16 cellular contexts compared by ENCODE assay signal in genomic region chr4:5361968-5362367, GRCh38.
DNase-seq lines count a peak whose midpoint lies in the region; ATAC-seq, FAIRE-seq and TF ChIP-seq lines count a peak whose summit lies in the region.
"Had no signal": no experiment of that assay in that cellular context is flagged by ENCODE, and none has a peak within 500 bp of the region (broad histone marks: within the 10 kb centered on the region; RNA-seq: fewer than 3 reads in every experiment).

No MANE protein-coding gene starts in this region.

- no peaks in the 10 kb centered on the region for H4K20me1 ChIP-seq in HCT116 (ENCODE audit: insufficient read depth)

- 83% methylated on average over 5 of the region's 5 CpGs for WGBS in A549 (ENCODE audit: missing lambda C conversion rate)
- WGBS in prostate gland = 53% methylated on average over 5 of the region's 5 CpGs

- ATAC-seq in A549 (no peak), HCT116 (no peak)
- ATAC-seq: psoas muscle had no signal

- DNase-seq in A549 (ENCODE audit: low read depth in 1 of 2, low spot score in 1 of 2) = no peak
- DNase-seq in HCT116 (ENCODE audit: low read depth, low spot score) = no peak
- DNase-seq in RPMI8226 = peak; percentile 22
- peak; percentile 44 for DNase-seq in fibroblast of peridontal ligament (ENCODE audit: extremely low read depth)
- DNase-seq in activated CD4-positive, CD25-positive, alpha-beta regulatory T cell treated with anti-CD3 and anti-CD28 coated beads, Interleukin-2, amount 50 U/mL, for 72 hours = no peak
- DNase-seq in KG1 (lab: John Stamatoyannopoulos, UW) = no peak
- no peak for DNase-seq in superior temporal gyrus (ENCODE audit: extremely low spot score)
- no peak for DNase-seq in prostate gland (ENCODE audit: low spot score)
- DNase-seq: activated gamma-delta T cell; caudate nucleus; HCEC 1CT; kidney glomerular epithelial cell; NCI-H2107; psoas muscle; stimulated activated CD4-positive, alpha-beta T cell treated with anti-CD3 and anti-CD28 coated beads, Interleukin-12 subunit alpha, Interleukin-12 subunit beta, amount 100 ng/mL, for 4 hours; T1000 had no signal

- H3K27ac ChIP-seq in A549 = no peak overlapping the region
- H3K27ac ChIP-seq in HCT116 (ENCODE audit: low read depth, low read length) = no peak overlapping the region
- no peak overlapping the region for H3K27ac ChIP-seq in prostate gland
- H3K27ac ChIP-seq: psoas muscle had no signal

- H3K4me1 ChIP-seq in A549 (peaks cover 25% of the 10 kb centered on the region), HCT116 (ENCODE audit: control insufficient read depth in 1 of 2, insufficient read depth in 2 of 2, low read length in 2 of 2) (peaks cover 0 to 20% of the 10 kb centered on the region in 2 experiments; a peak in 2 of 4 replicates), prostate gland (replicated peaks) (no peaks in the 10 kb centered on the region)
- H3K4me1 ChIP-seq: psoas muscle had no signal

- no peaks in the 10 kb centered on the region for H3K79me2 ChIP-seq in HCT116 (ENCODE audit: insufficient read depth, low read length)

- H2AFZ ChIP-seq in HCT116 (ENCODE audit: low read depth, low read length, poor library complexity, severe bottlenecking) = no peak overlapping the region

- intact Hi-C loops in HCT116 (cut with micrococcal nuclease) (no loop called here), prostate gland (cut with DNase I) (no loop called here)

- no peak overlapping the region for H3K4me3 ChIP-seq in A549
- no peak overlapping the region for H3K4me3 ChIP-seq in HCT116 (replicated peaks in 1 of 2; ENCODE audit: low read depth in 1 of 2, low read length in 2 of 2)
- H3K4me3 ChIP-seq in prostate gland = no peak overlapping the region
- H3K4me3 ChIP-seq: psoas muscle had no signal

- RAD21 ChIA-PET in HCT116 (lab: Charles Lee; ENCODE audit: low non-redundant PET in 1 of 2, low total read pairs in 2 of 2, uncharacterized antibody in 2 of 2, unreplicated experiment in 2 of 2) = no interaction called here

- H3K9me2 ChIP-seq in HCT116 (ENCODE audit: insufficient read depth) = no peaks in the 10 kb centered on the region

- TF ChIP-seq POLR2A in A549 (IDR thresholded peaks at IDR 0.05; ENCODE audit: low read length) = no peak
- TF ChIP-seq POLR2A in HCT116 (IDR thresholded peaks at IDR 0.05; ENCODE audit: borderline replicate concordance, extremely low read depth, insufficient read depth, insufficient read length) = no peak
- no peak for TF ChIP-seq POLR2A in prostate gland (IDR thresholded peaks at IDR 0.05)

- H3K27me3 ChIP-seq in HCT116 (ENCODE audit: insufficient read depth, low read length) (peaks cover 12% of the 10 kb centered on the region; the same call in 1 of the 2 replicates), prostate gland (replicated peaks; ENCODE audit: insufficient read depth) (peaks cover 3% of the 10 kb centered on the region)

- no peak overlapping the region for H3K4me2 ChIP-seq in A549
- H3K4me2 ChIP-seq in HCT116 (ENCODE audit: low read length) = no peak overlapping the region

- TF ChIP-seq RAD21 in A549 (conservative IDR thresholded peaks at IDR 0.05 in 1 of 2, IDR thresholded peaks at IDR 0.05 in 1 of 2) (no peak), HCT116 (IDR thresholded peaks at IDR 0.05; ENCODE audit: low read depth) (no peak)

- BruUV-seq in HCT116 (replicated peaks; lab: Mats Ljungman, UMichigan) = no TSS peak

- CTCF ChIA-PET in A549 (lab: Yijun Ruan, JAX) = interaction anchor here (1.2 to 1.8 kb wide), 3 partner anchors 38 to 311 kb away, joined by 3 to 4 read pairs (median 3); partner anchors contain the start of gene STK32B
- CTCF ChIA-PET in HCT116 (lab: Charles Lee) = no interaction called here

- no peak for TF ChIP-seq EP300 in A549 (IDR thresholded peaks at IDR 0.05)

- POLR2A ChIA-PET in A549 (lab: Yijun Ruan, JAX) (no interaction called here), HCT116 (lab: Charles Lee) (no interaction called here)

- H3K9ac ChIP-seq in HCT116 (ENCODE audit: low read length) = no peak overlapping the region

- H3K9me3 ChIP-seq in A549 (no peaks in the 10 kb centered on the region), HCT116 (ENCODE audit: control insufficient read depth in 1 of 2, insufficient read depth in 1 of 2, low read depth in 1 of 2, low read length in 2 of 2) (no peaks in the 10 kb centered on the region), prostate gland (no peaks in the 10 kb centered on the region)
- H3K9me3 ChIP-seq: psoas muscle had no signal

- TF ChIP-seq CTCF in A549 (IDR thresholded peaks at IDR 0.05) (no peak), HCT116 (IDR thresholded peaks at IDR 0.05 in 2 of 3, conservative IDR thresholded peaks at IDR 0.05 in 1 of 3; ENCODE audit: borderline replicate concordance in 1 of 3, insufficient read depth in 1 of 3, low read depth in 2 of 3, low read length in 2 of 3) (no peak), prostate gland (IDR thresholded peaks at IDR 0.05) (no peak)

- no peak for FAIRE-seq in A549 (lab: Jason Lieb, UNC)

- H3K36me3 ChIP-seq in HCT116 (ENCODE audit: control insufficient read depth in 1 of 2, insufficient read depth in 2 of 2, low read length in 2 of 2) (no peaks in the 10 kb centered on the region), prostate gland (no peaks in the 10 kb centered on the region)

TF ChIP-seq in A549, 52 proteins besides CTCF, POLR2A, EP300 and RAD21 (continues in another document):
- TF ChIP-seq ATOH8 (CRISPR knock-in tag; IDR thresholded peaks at IDR 0.05; ENCODE audit: low read depth) (no peak), TP53 (CRISPR knock-in tag; IDR thresholded peaks at IDR 0.05) (no peak), KDM1A (IDR thresholded peaks at IDR 0.05; ENCODE audit: low read depth) (no peak), EHMT2 (IDR thresholded peaks at IDR 0.05; ENCODE audit: low read depth) (peak; percentile 77; the same call in 1 of the 2 replicates), HOXB5 (CRISPR knock-in tag; IDR thresholded peaks at IDR 0.05) (no peak), KDM5A (IDR thresholded peaks at IDR 0.05) (no peak)

TF ChIP-seq in HCT116, 20 proteins besides CTCF, POLR2A, EP300 and RAD21:
- TF ChIP-seq MAX (IDR thresholded peaks at IDR 0.05) (no peak), CBX3 (IDR thresholded peaks at IDR 0.05; ENCODE audit: low read depth) (no peak), REST (IDR thresholded peaks at IDR 0.05; ENCODE audit: low read depth) (peak; percentile 75)

Comparison
In these comparisons a context has a peak if more than half of its experiments do, and no peak if none do; other contexts are left out.
1. DNase-seq: peak in RPMI8226 (single experiment) and fibroblast of peridontal ligament (single experiment); none in A549 (0 of 2), HCT116 (single experiment), activated CD4-positive, CD25-positive, alpha-beta regulatory T cell treated with anti-CD3 and anti-CD28 coated beads, Interleukin-2, amount 50 U/mL, for 72 hours (single experiment), KG1 (single experiment), superior temporal gyrus (single experiment) and prostate gland (single experiment).
2. Of the 6 proteins assayed by ChIP-seq in both A549 and HCT116: peak only in A549: none; only in HCT116: none; in both: REST; in neither: 5.